In genomic region chr21:33721081-33721480, GRCh38 we compare ENCODE assay signal across 19 cellular contexts.
"Had no signal": no experiment of that assay in that cellular context is flagged by ENCODE, and none has a peak within 500 bp of the region (broad histone marks: within the 10 kb centered on the region; RNA-seq: fewer than 3 reads in every experiment).

No MANE protein-coding gene starts in this region.

- H3K4me2 ChIP-seq: SK-N-SH had no signal

- H3K9me3 ChIP-seq: SK-N-SH had no signal

- DNase-seq: NCI-H1092, NCI-H1105 treated with DMSO at 0.1 percent for 48 hours, NCI-H1417 treated with DMSO at 0.1 percent for 48 hours, NCI-H146, NCI-H1694 treated with DMSO at 0.1 percent for 48 hours, NCI-H1930, NCI-H2081, NCI-H2107, NCI-H226, NCI-H446, NCI-H510A, NCI-H524 treated with DMSO at 0.1 percent for 48 hours, NCI-H69, NCI-H774, RPMI8226, SHP77, SK-N-SH, SW 1271 had no signal

- H3K27ac ChIP-seq: HL-60 had no signal

- H3K9ac ChIP-seq: SK-N-SH had no signal
